In the genomic region with DNA sequence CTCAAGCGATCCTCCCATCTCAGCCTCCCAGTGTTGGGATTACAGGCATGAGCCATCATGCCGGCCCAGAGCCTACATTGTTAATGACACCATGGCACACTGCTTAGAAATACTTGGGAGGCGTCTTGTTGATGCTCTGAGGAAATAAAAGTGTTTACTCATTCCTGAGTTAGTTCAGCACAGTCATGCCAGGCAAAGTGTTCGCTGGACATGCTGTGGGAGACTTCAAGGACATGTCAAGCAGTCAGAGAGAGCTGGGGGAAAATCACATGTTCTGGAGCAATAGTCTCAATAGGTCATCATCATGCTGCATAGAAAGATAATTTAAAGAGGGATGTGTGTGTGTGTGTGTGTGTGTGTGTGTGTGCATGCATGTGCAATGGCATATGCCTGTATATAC, we compare ENCODE assay signal across 19 cellular contexts. TPM values are rescaled to one million over a fixed set of nuclear protein-coding genes. Genes with fewer than 3 reads are reported as not detected.
DNase-seq lines count a peak whose midpoint lies in the region; ATAC-seq and TF ChIP-seq lines count a peak whose summit lies in the region.
"Had no signal": no experiment of that assay in that cellular context is flagged by ENCODE, and none has a peak within 500 bp of the region (broad histone marks: within the 10 kb centered on the region; RNA-seq: fewer than 3 reads in every experiment).

No MANE protein-coding gene starts in this region.

- TF ChIP-seq CTCF in esophagus muscularis mucosa (IDR thresholded peaks at IDR 0.05) (no peak), uterus (IDR thresholded peaks at IDR 0.05) (no peak)

- ATAC-seq in Right ventricle myocardium inferior, result peak; percentile 40
- ATAC-seq: CD8-positive, alpha-beta T cell had no signal

- TF ChIP-seq EP300 in esophagus muscularis mucosa (IDR thresholded peaks at IDR 0.05), result peak; percentile 61

- H3K27ac Mint-ChIP-seq in activated naive CD4-positive, alpha-beta T cell treated with anti-CD3 and anti-CD28 coated beads for 36 hours, result no peak overlapping the region
- H3K27ac Mint-ChIP-seq: activated naive CD8-positive, alpha-beta T cell treated with anti-CD3 and anti-CD28 coated beads, Interleukin-2, amount 10 ng/mL, durations not matched to agents 7 days and 5 days; CD8-positive, alpha-beta T cell had no signal

- H3K27ac ChIP-seq in esophagus muscularis mucosa (replicated peaks in 1 of 4) (peak overlapping the region; percentile 80 to 92 (median 84)), uterus (peak overlapping the region; percentile 68 to 69)
- H3K27ac ChIP-seq: suprapubic skin had no signal

- H3K36me3 ChIP-seq in esophagus muscularis mucosa (peaks cover 0 to 15% (median 9%) of the 10 kb centered on the region in 4 donors), uterus (no peaks in the 10 kb centered on the region)

- no peak overlapping the region for H3K4me3 Mint-ChIP-seq in activated naive CD4-positive, alpha-beta T cell treated with anti-CD3 and anti-CD28 coated beads for 36 hours
- H3K4me3 Mint-ChIP-seq: activated naive CD8-positive, alpha-beta T cell treated with anti-CD3 and anti-CD28 coated beads, Interleukin-2, amount 10 ng/mL, durations not matched to agents 7 days and 5 days; CD8-positive, alpha-beta T cell had no signal

- WGBS in esophagus muscularis mucosa, result 70% methylated on average over 4 of the region's 4 CpGs

- H3K4me1 Mint-ChIP-seq in activated naive CD4-positive, alpha-beta T cell treated with anti-CD3 and anti-CD28 coated beads for 36 hours (ENCODE audit: low read depth), result no peaks in the 10 kb centered on the region
- H3K4me1 Mint-ChIP-seq: activated naive CD8-positive, alpha-beta T cell treated with anti-CD3 and anti-CD28 coated beads, Interleukin-2, amount 10 ng/mL, durations not matched to agents 7 days and 5 days had no signal

- H3K9me3 ChIP-seq in esophagus muscularis mucosa (no peaks in the 10 kb centered on the region), uterus (no peaks in the 10 kb centered on the region)
- H3K9me3 ChIP-seq: suprapubic skin had no signal

- H3K27me3 ChIP-seq in esophagus muscularis mucosa, result no peaks in the 10 kb centered on the region
- no peaks in the 10 kb centered on the region for H3K27me3 ChIP-seq in uterus
- H3K27me3 ChIP-seq: suprapubic skin had no signal

- H3K4me3 ChIP-seq in esophagus muscularis mucosa (no peak overlapping the region), uterus (no peak overlapping the region)
- H3K4me3 ChIP-seq: suprapubic skin had no signal

- intact Hi-C loops in Right ventricle myocardium inferior (cut with DNase I), result no loop called here
- intact Hi-C loops in cardiac septum (cut with DNase I), result loop anchor here (1.0 to 5.0 kb wide), 3 partner anchors 41 to 770 kb away; no protein-coding TSS in a partner anchor
- intact Hi-C loops in esophagus muscularis mucosa (cut with DNase I), result loop anchor here (2.0 kb wide), 2 partner anchors 41 to 111 kb away; no protein-coding TSS in a partner anchor
- intact Hi-C loops in uterus (cut with DNase I; ENCODE audit: low total_unique reads), result loop anchor here (2.0 kb wide), 1 partner anchor 109 kb away; no protein-coding TSS in a partner anchor
- intact Hi-C loops in activated naive CD4-positive, alpha-beta T cell treated with anti-CD3 and anti-CD28 coated beads for 36 hours (cut with micrococcal nuclease), result loop anchor here (2.0 kb wide), 1 partner anchor 769 kb away; no protein-coding TSS in a partner anchor

- CTCF ChIA-PET in activated naive CD4-positive, alpha-beta T cell treated with anti-CD3 and anti-CD28 coated beads for 36 hours (lab: Charles Lee), result interaction anchor here (4.2 to 4.8 kb wide), 2 partner anchors 106 to 110 kb away, joined by 25 to 33 read pairs; partner anchors contain the start of gene SYNM

- H3K27me3 Mint-ChIP-seq in activated naive CD4-positive, alpha-beta T cell treated with anti-CD3 and anti-CD28 coated beads for 36 hours (ENCODE audit: low read depth), result peaks cover 6% of the 10 kb centered on the region

- TF ChIP-seq POLR2A in esophagus muscularis mucosa (IDR thresholded peaks at IDR 0.05; ENCODE audit: low read depth), result no peak
- no peak for TF ChIP-seq POLR2A in uterus (IDR thresholded peaks at IDR 0.05)

- DNase-seq in Right ventricle myocardium inferior (ENCODE audit: missing footprints) (no peak), cardiac septum (ENCODE audit: low spot score) (no peak), esophagus muscularis mucosa (ENCODE audit: extremely low spot score) (no peak), kidney glomerular epithelial cell (lab: John Stamatoyannopoulos, UW) (peak; percentile 43), uterus (no peak), UCSD-AML1 (lab: John Stamatoyannopoulos, UW; ENCODE audit: unreplicated experiment) (no peak), NOMO-1 (lab: John Stamatoyannopoulos, UW; ENCODE audit: unreplicated experiment in 2 of 2) (no peak)
- no peak for DNase-seq in activated naive CD4-positive, alpha-beta T cell treated with anti-CD3 and anti-CD28 coated beads for 36 hours
- DNase-seq: activated CD4-positive, CD25-positive, alpha-beta regulatory T cell treated with anti-CD3 and anti-CD28 coated beads, Interleukin-2, amount 50 U/mL, for 72 hours; activated naive CD8-positive, alpha-beta T cell treated with anti-CD3 and anti-CD28 coated beads, Interleukin-2, amount 10 ng/mL, durations not matched to agents 7 days and 5 days; CD8-positive, alpha-beta T cell; GF-D8; hippocampal formation; MM.1S; NCI-H2081; NCI-H774; RPMI8226; stimulated activated CD4-positive, alpha-beta T cell treated with anti-CD3 and anti-CD28 coated beads, Interleukin-1b, Interleukin-23, amount 100 ng/mL, for 48 hours had no signal

- no peaks in the 10 kb centered on the region for H3K36me3 Mint-ChIP-seq in activated naive CD4-positive, alpha-beta T cell treated with anti-CD3 and anti-CD28 coated beads for 36 hours (ENCODE audit: low read depth)
- H3K36me3 Mint-ChIP-seq: activated naive CD8-positive, alpha-beta T cell treated with anti-CD3 and anti-CD28 coated beads, Interleukin-2, amount 10 ng/mL, durations not matched to agents 7 days and 5 days; CD8-positive, alpha-beta T cell had no signal

- H3K9me3 Mint-ChIP-seq in activated naive CD4-positive, alpha-beta T cell treated with anti-CD3 and anti-CD28 coated beads for 36 hours, result no peaks in the 10 kb centered on the region
- H3K9me3 Mint-ChIP-seq: activated naive CD8-positive, alpha-beta T cell treated with anti-CD3 and anti-CD28 coated beads, Interleukin-2, amount 10 ng/mL, durations not matched to agents 7 days and 5 days; CD8-positive, alpha-beta T cell had no signal

- H3K4me1 ChIP-seq in esophagus muscularis mucosa (peaks cover 5 to 59% (median 53%) of the 10 kb centered on the region in 4 donors), uterus (no peaks in the 10 kb centered on the region)
- H3K4me1 ChIP-seq: suprapubic skin had no signal

RNA-seq across cellular contexts. Expression of gene TTC23, which starts 37.5 kb away (rescaled TPM):
- total RNA-seq in Right ventricle myocardium inferior (13.0 TPM), cardiac septum (13.5 TPM), esophagus muscularis mucosa (10 to 100 TPM; 14.7 to 25.3 (median 19.3) TPM), uterus (10 to 100 TPM in 3 of 4 donors, 1 to 10 TPM in 1; 10.0 to 54.1 (median 31.0) TPM)
- 1 to 10 TPM; 4.6 to 5.5 TPM for total RNA-seq in activated naive CD4-positive, alpha-beta T cell treated with anti-CD3 and anti-CD28 coated beads for 36 hours

RNA-seq across cellular contexts. Expression of gene LRRC28, which starts 39.4 kb away (rescaled TPM):
- total RNA-seq in Right ventricle myocardium inferior (18.7 TPM), cardiac septum (20.9 TPM), esophagus muscularis mucosa (10 to 100 TPM; 15.7 to 39.9 (median 24.7) TPM), uterus (10 to 100 TPM; 28.8 to 50.3 (median 35.5) TPM)
- 10 to 100 TPM; 15.8 to 18.9 TPM for total RNA-seq in activated naive CD4-positive, alpha-beta T cell treated with anti-CD3 and anti-CD28 coated beads for 36 hours
